Comparison of ENCODE assay signal across 17 cellular contexts in genomic region chr7:36880108-36880507, GRCh38.
DNase-seq lines count a peak whose midpoint lies in the region; ATAC-seq and TF ChIP-seq lines count a peak whose summit lies in the region.
"Had no signal": no experiment of that assay in that cellular context is flagged by ENCODE, and none has a peak within 500 bp of the region (broad histone marks: within the 10 kb centered on the region; RNA-seq: fewer than 3 reads in every experiment).

No MANE protein-coding gene starts in this region.

- TF ChIP-seq CTCF in WERI-Rb-1 (IDR thresholded peaks at IDR 0.05; ENCODE audit: low read depth, low read length) (0 out of 2 replicates have a peak, but pooled peaks have one; percentile 11), osteoblast (IDR thresholded peaks at IDR 0.05; ENCODE audit: extremely low read depth, low read depth, low read length) (no peak)

- H3K79me2 ChIP-seq in osteoblast (ENCODE audit: insufficient read depth, low read length) (no peaks in the 10 kb centered on the region), Karpas-422 (ENCODE audit: low read length) (no peaks in the 10 kb centered on the region)

- H3K9me2 ChIP-seq in Karpas-422 (replicated peaks; ENCODE audit: insufficient read depth, low read length), result no peaks in the 10 kb centered on the region

- H2AFZ ChIP-seq in osteoblast (ENCODE audit: low read length) (no peak overlapping the region), Karpas-422 (ENCODE audit: low read length) (no peak overlapping the region)

- H3K4me3 ChIP-seq in WERI-Rb-1 (ENCODE audit: low read depth, low read length) (no peak overlapping the region), osteoblast (ENCODE audit: insufficient read depth, low read length) (no peak overlapping the region), Karpas-422 (ENCODE audit: low read length) (no peak overlapping the region)

- no peaks in the 10 kb centered on the region for H4K20me1 ChIP-seq in osteoblast (ENCODE audit: insufficient read depth, low read length)
- no peaks in the 10 kb centered on the region for H4K20me1 ChIP-seq in Karpas-422 (ENCODE audit: insufficient read depth, low read depth, low read length)

- H3K36me3 ChIP-seq in WERI-Rb-1 (no peaks in the 10 kb centered on the region), osteoblast (ENCODE audit: insufficient read depth, low read length) (no peaks in the 10 kb centered on the region), Karpas-422 (ENCODE audit: insufficient read depth, low read length) (no peaks in the 10 kb centered on the region)

- no peak overlapping the region for H3K9ac ChIP-seq in Karpas-422 (ENCODE audit: low read length)

- H3K4me1 ChIP-seq in osteoblast (ENCODE audit: insufficient read depth, low read length), result no peaks in the 10 kb centered on the region
- H3K4me1 ChIP-seq in Karpas-422 (ENCODE audit: low read length), result no peaks in the 10 kb centered on the region

- ATAC-seq in GM18498 (IDR thresholded peaks at IDR 0.05; ENCODE audit: unreplicated experiment) (no peak), HG03521 (IDR thresholded peaks at IDR 0.05; ENCODE audit: unreplicated experiment) (no peak)
- ATAC-seq: Panc1, SK-N-SH treated with all-trans-retinoic acid at 6 μM for 48 hours had no signal

- H3K4me2 ChIP-seq in osteoblast (ENCODE audit: insufficient read depth, low read length), result no peak overlapping the region
- no peak overlapping the region for H3K4me2 ChIP-seq in Karpas-422 (ENCODE audit: low read depth, low read length, poor library complexity, severe bottlenecking)

- H3K27me3 ChIP-seq in WERI-Rb-1 (ENCODE audit: insufficient read depth, low read depth, severe bottlenecking) (no peaks in the 10 kb centered on the region), osteoblast (ENCODE audit: insufficient read depth, low read length) (no peaks in the 10 kb centered on the region), Karpas-422 (ENCODE audit: low read length) (no peaks in the 10 kb centered on the region)

- H3K9me3 ChIP-seq in WERI-Rb-1 (ENCODE audit: severe bottlenecking), result no peaks in the 10 kb centered on the region
- H3K9me3 ChIP-seq in osteoblast (ENCODE audit: low read depth, low read length), result no peaks in the 10 kb centered on the region
- no peaks in the 10 kb centered on the region for H3K9me3 ChIP-seq in Karpas-422 (ENCODE audit: low read length)

- H3K27ac ChIP-seq in WERI-Rb-1, result no peak overlapping the region
- H3K27ac ChIP-seq in osteoblast (ENCODE audit: low read depth, low read length), result no peak overlapping the region
- no peak overlapping the region for H3K27ac ChIP-seq in Karpas-422 (ENCODE audit: low read length)
- H3K27ac ChIP-seq: 22Rv1 had no signal

- DNase-seq in NCI-H82 (lab: John Stamatoyannopoulos, UW) (peak; percentile 2), NCI-H82 treated with DMSO at 0.1 percent for 48 hours (lab: John Stamatoyannopoulos, UW; ENCODE audit: unreplicated experiment) (no peak), WERI-Rb-1 (no peak), iPS-NIHi7 (ENCODE audit: extremely low spot score) (peak; percentile 41), osteoblast (ENCODE audit: insufficient read length, low spot score, missing footprints) (peak; percentile 21), Karpas-422 (no peak)
- DNase-seq: CD4-positive, CD25-positive, alpha-beta regulatory T cell; KG1; NCI-H1092 treated with DMSO at 0.1 percent for 48 hours; NCI-H1694 treated with DMSO at 0.1 percent for 48 hours; NCI-H69; Right ventricle myocardium superior had no signal

Comparison
In these comparisons a context has a peak if more than half of its experiments do, and no peak if none do; other contexts are left out.
1. DNase-seq: peak in NCI-H82 (single experiment), iPS-NIHi7 (single experiment) and osteoblast (single experiment); none in NCI-H82 treated with DMSO at 0.1 percent for 48 hours (single experiment), WERI-Rb-1 (single experiment) and Karpas-422 (single experiment).